1 cellular context compared by ENCODE assay signal in genomic region chr7:157009170-157009777, GRCh38.
TF ChIP-seq lines count a peak whose summit lies in the region.

No MANE protein-coding gene starts in this region.

TF ChIP-seq in H1, 55 proteins besides CTCF, POLR2A, EP300 and RAD21:
- TF ChIP-seq SP2 (IDR thresholded peaks at IDR 0.05; ENCODE audit: low read length) = no peak
- no peak for TF ChIP-seq RXRA (IDR thresholded peaks at IDR 0.05; ENCODE audit: insufficient read depth, low read depth, low read length)
- no peak for TF ChIP-seq SP1 (IDR thresholded peaks at IDR 0.05; ENCODE audit: low read depth, low read length)
- TF ChIP-seq RNF2 (IDR thresholded peaks at IDR 0.05; ENCODE audit: borderline replicate concordance, low read depth, low read length, missing control alignments, poor library complexity, severe bottlenecking) = peak; percentile 89
- TF ChIP-seq SP4 (IDR thresholded peaks at IDR 0.05; ENCODE audit: low read length) = no peak
- no peak for TF ChIP-seq TBP (IDR thresholded peaks at IDR 0.05; ENCODE audit: low read depth, low read length)
- TF ChIP-seq USF2 (IDR thresholded peaks at IDR 0.05; ENCODE audit: low read length) = no peak
- no peak for TF ChIP-seq RBBP5 (IDR thresholded peaks at IDR 0.05; ENCODE audit: borderline replicate concordance, low read depth, low read length)
- no peak for TF ChIP-seq SAP30 (IDR thresholded peaks at IDR 0.05; ENCODE audit: insufficient read depth, insufficient replicate concordance, low read length)
- no peak for TF ChIP-seq NRF1 (IDR thresholded peaks at IDR 0.05; ENCODE audit: low read depth, low read length)
- TF ChIP-seq NANOG (IDR thresholded peaks at IDR 0.05; ENCODE audit: insufficient read depth, low read depth, low read length, poor library complexity, severe bottlenecking) = no peak
- TF ChIP-seq ATF2 (IDR thresholded peaks at IDR 0.05; ENCODE audit: low read length) = no peak
- no peak for TF ChIP-seq POU5F1 (IDR thresholded peaks at IDR 0.05; ENCODE audit: low read depth, low read length)
- no peak for TF ChIP-seq HDAC6 (IDR thresholded peaks at IDR 0.05; ENCODE audit: low read depth, low read length)
- no peak for TF ChIP-seq MAFK (IDR thresholded peaks at IDR 0.05; ENCODE audit: low read depth, low read length)
- no peak for TF ChIP-seq PHF8 (conservative IDR thresholded peaks at IDR 0.05; ENCODE audit: low read depth, low read length)
- peak; percentile 89 for TF ChIP-seq SUZ12 (IDR thresholded peaks at IDR 0.05; ENCODE audit: low read length)
- TF ChIP-seq GTF2F1 (IDR thresholded peaks at IDR 0.05; ENCODE audit: borderline replicate concordance, low read depth, low read length) = no peak
- no peak for TF ChIP-seq CEBPB (IDR thresholded peaks at IDR 0.05; ENCODE audit: low read depth, low read length)
- TF ChIP-seq CHD2 (IDR thresholded peaks at IDR 0.05; ENCODE audit: low read length) = no peak
- no peak; the same call in 1 of the 2 replicates for TF ChIP-seq E2F6 (IDR thresholded peaks at IDR 0.05)
- no peak for TF ChIP-seq SRF (IDR thresholded peaks at IDR 0.05; ENCODE audit: low read depth, low read length)
- TF ChIP-seq JUND (IDR thresholded peaks at IDR 0.05; ENCODE audit: low read length) = no peak
- no peak for TF ChIP-seq MAX (IDR thresholded peaks at IDR 0.05)
- 0 out of 2 replicates have a peak, but pooled peaks have one; percentile 52 for TF ChIP-seq CBX8 (IDR thresholded peaks at IDR 0.05; ENCODE audit: borderline replicate concordance, low read depth, low read length)
- TF ChIP-seq POLR2AphosphoS5 (IDR thresholded peaks at IDR 0.05; ENCODE audit: low read depth, low read length) = no peak
- TF ChIP-seq SIX5 (IDR thresholded peaks at IDR 0.05; ENCODE audit: low read depth, low read length) = no peak
- no peak for TF ChIP-seq CREB1 (IDR thresholded peaks at IDR 0.05)
- TF ChIP-seq CTBP2 (IDR thresholded peaks at IDR 0.05; ENCODE audit: borderline replicate concordance, insufficient read depth, insufficient read length, low read length) = no peak
- no peak for TF ChIP-seq TAF7 (optimal IDR thresholded peaks at IDR 0.05; ENCODE audit: borderline replicate concordance, low read depth, low read length)
- TF ChIP-seq EZH2 (IDR thresholded peaks at IDR 0.05; ENCODE audit: low read depth, low read length, severe bottlenecking) = peak; percentile 94
- TF ChIP-seq SIRT6 (IDR thresholded peaks at IDR 0.05; ENCODE audit: low read length) = no peak
